Comparison of ENCODE assay signal across 9 cellular contexts in genomic region chr2:159557437-159558034, GRCh38. TPM values are rescaled to one million over a fixed set of nuclear protein-coding genes. Genes with fewer than 3 reads are reported as not detected.
DNase-seq lines count a peak whose midpoint lies in the region; ATAC-seq and TF ChIP-seq lines count a peak whose summit lies in the region.
"Had no signal": no experiment of that assay in that cellular context is flagged by ENCODE, and none has a peak within 500 bp of the region (broad histone marks: within the 10 kb centered on the region; RNA-seq: fewer than 3 reads in every experiment).

No MANE protein-coding gene starts in this region.

- 84% methylated on average over 5 of the region's 5 CpGs for WGBS in mesenchymal stem cell

- no peak overlapping the region for H2AFZ ChIP-seq in mesenchymal stem cell (ENCODE audit: low read depth, low read length)

- no peak for TF ChIP-seq POLR2A in GM18505 (IDR thresholded peaks at IDR 0.05; ENCODE audit: borderline replicate concordance, extremely low read depth, insufficient read depth, insufficient read length)

- H3K9ac ChIP-seq in mesenchymal stem cell (ENCODE audit: low read length), result no peak overlapping the region

- H3K79me1 ChIP-seq in mesenchymal stem cell (replicated peaks; ENCODE audit: low read length, poor library complexity, severe bottlenecking), result peaks cover 19% of the 10 kb centered on the region

- H3K23ac ChIP-seq in mesenchymal stem cell (ENCODE audit: low read length in 2 of 2), result no peak overlapping the region

- DNase-seq in ELF-1 (ENCODE audit: low read depth, low spot score) (peak; percentile 22), M059J (ENCODE audit: low read depth) (peak; percentile 20), dermis blood vessel endothelial cell (peak; percentile 40), mesenchymal stem cell (peak; percentile 35), cortex of kidney (lab: John Stamatoyannopoulos, UW) (no peak), NK-92 (lab: John Stamatoyannopoulos, UW; ENCODE audit: unreplicated experiment) (no peak), NCI-H524 treated with DMSO at 0.1 percent for 48 hours (lab: John Stamatoyannopoulos, UW) (no peak)
- DNase-seq: stimulated activated CD8-positive, alpha-beta memory T cell treated with anti-CD3 and anti-CD28 coated beads, Interleukin-4, amount 100 ng/mL, for 48 hours had no signal

- no peak overlapping the region for H3K4ac ChIP-seq in mesenchymal stem cell (ENCODE audit: low read depth in 1 of 2, low read length in 2 of 2)

- H4K91ac ChIP-seq in mesenchymal stem cell (ENCODE audit: low read length), result no peak overlapping the region

- H3K4me1 ChIP-seq in mesenchymal stem cell (ENCODE audit: control insufficient read depth, insufficient read depth, low read depth, low read length), result no peaks in the 10 kb centered on the region

- no peak overlapping the region for H2AK5ac ChIP-seq in mesenchymal stem cell (ENCODE audit: low read length, severe bottlenecking)

- H2BK120ac ChIP-seq in mesenchymal stem cell (ENCODE audit: low read depth, low read length), result no peak overlapping the region

- H2BK12ac ChIP-seq in mesenchymal stem cell (ENCODE audit: low read length in 2 of 2), result no peak overlapping the region

- no peak overlapping the region for H3K27ac ChIP-seq in mesenchymal stem cell (ENCODE audit: low read length, poor library complexity, severe bottlenecking)

- no peak overlapping the region for H3K4me3 ChIP-seq in mesenchymal stem cell (ENCODE audit: insufficient read depth in 1 of 2, low read depth in 1 of 2, low read length in 2 of 2)

- no peak for ATAC-seq in GM18505 (IDR thresholded peaks at IDR 0.05; ENCODE audit: unreplicated experiment)

- H3K9me3 ChIP-seq in mesenchymal stem cell (ENCODE audit: control insufficient read depth, low read length), result no peaks in the 10 kb centered on the region

- peaks cover 0 to 3% of the 10 kb centered on the region in 2 experiments for H3K36me3 ChIP-seq in mesenchymal stem cell (ENCODE audit: control insufficient read depth in 1 of 2, insufficient read depth in 2 of 2, low read depth in 1 of 2, low read length in 2 of 2)

- H3K4me2 ChIP-seq in mesenchymal stem cell (ENCODE audit: low read length, poor library complexity, severe bottlenecking), result no peak overlapping the region

- no peak overlapping the region for H2BK15ac ChIP-seq in mesenchymal stem cell (ENCODE audit: low read depth, poor library complexity, severe bottlenecking)

- no peak overlapping the region for H3K14ac ChIP-seq in mesenchymal stem cell (ENCODE audit: low read length in 2 of 2)

- H2BK5ac ChIP-seq in mesenchymal stem cell (ENCODE audit: low read depth, low read length, poor library complexity, severe bottlenecking), result no peak overlapping the region

- no peak overlapping the region for H4K8ac ChIP-seq in mesenchymal stem cell (ENCODE audit: low read length)

- H3K27me3 ChIP-seq in mesenchymal stem cell (ENCODE audit: control insufficient read depth in 1 of 2, insufficient read depth in 1 of 2, low read length in 2 of 2), result no peaks in the 10 kb centered on the region

- H3K18ac ChIP-seq in mesenchymal stem cell (ENCODE audit: low read depth in 1 of 2, low read length in 2 of 2), result no peak overlapping the region

RNA-seq across cellular contexts. Expression of gene BAZ2B, which starts 58.8 kb away (rescaled TPM):
- total RNA-seq in M059J (2014; rRNA removed; shearing (Covaris generic)), result 20.9 and 24.0 TPM in 2 replicates
- 132 and 133 TPM in 2 replicates for total RNA-seq in dermis blood vessel endothelial cell
- polyA plus RNA-seq in mesenchymal stem cell (2013, experiment 1 of 2), result 20.0 TPM
- 21.3 TPM for polyA plus RNA-seq in mesenchymal stem cell (2013, experiment 2 of 2)

Comparison
In these comparisons a context has a peak if more than half of its experiments do, and no peak if none do; other contexts are left out.
1. DNase-seq: peak in ELF-1 (single experiment), M059J (single experiment), dermis blood vessel endothelial cell (single experiment) and mesenchymal stem cell (single experiment); none in cortex of kidney (single experiment), NK-92 (single experiment) and NCI-H524 treated with DMSO at 0.1 percent for 48 hours (single experiment).